ENCODE assay signal across 18 cellular contexts in genomic region chr13:32225494-32225931, GRCh38.
A peak's percentile ranks its signal among the peaks of the same experiment; 100 is the strongest.
DNase-seq lines count a peak whose midpoint lies in the region; ATAC-seq, FAIRE-seq and TF ChIP-seq lines count a peak whose summit lies in the region.
"Had no signal": no experiment of that assay in that cellular context is flagged by ENCODE, and none has a peak within 500 bp of the region (broad histone marks: within the 10 kb centered on the region; RNA-seq: fewer than 3 reads in every experiment).

No MANE protein-coding gene starts in this region.

- H3K36me3 ChIP-seq in astrocyte (ENCODE audit: insufficient read depth, low read length) (no peaks in the 10 kb centered on the region), hepatocyte (replicated peaks; ENCODE audit: insufficient read depth, low read depth) (no peaks in the 10 kb centered on the region), sigmoid colon (peaks cover 0 to 28% (median 7%) of the 10 kb centered on the region in 4 donors), gastrocnemius medialis (peaks cover 0 to 51% of the 10 kb centered on the region in 2 donors)
- H3K36me3 ChIP-seq: HAP-1 had no signal

- H3K4me2 ChIP-seq in astrocyte (ENCODE audit: low read length) (peak overlapping the region; percentile 43), hepatocyte (peak overlapping the region; percentile 48)

- H3K9ac ChIP-seq in astrocyte (ENCODE audit: low read length): no peak overlapping the region

- H3K79me2 ChIP-seq in astrocyte (ENCODE audit: insufficient read depth, low read length) (no peaks in the 10 kb centered on the region), hepatocyte (no peaks in the 10 kb centered on the region)

- TF ChIP-seq POLR2A in sigmoid colon (IDR thresholded peaks at IDR 0.05): no peak
- TF ChIP-seq POLR2A in gastrocnemius medialis (IDR thresholded peaks at IDR 0.05): no peak

- H4K20me1 ChIP-seq in astrocyte (ENCODE audit: insufficient read depth, low read length): no peaks in the 10 kb centered on the region
- no peaks in the 10 kb centered on the region for H4K20me1 ChIP-seq in hepatocyte (ENCODE audit: insufficient read depth, poor library complexity, severe bottlenecking)

- H3K4me1 ChIP-seq in astrocyte (ENCODE audit: insufficient read depth, low read length) (peaks cover 14% of the 10 kb centered on the region), hepatocyte (ENCODE audit: insufficient read depth) (peaks cover 15% of the 10 kb centered on the region), sigmoid colon (peaks cover 0 to 29% (median 20%) of the 10 kb centered on the region in 4 donors), gastrocnemius medialis (no peaks in the 10 kb centered on the region)

- H3K9me3 ChIP-seq in astrocyte (ENCODE audit: insufficient read depth, low read depth, low read length) (no peaks in the 10 kb centered on the region), hepatocyte (ENCODE audit: low read depth) (no peaks in the 10 kb centered on the region), sigmoid colon (no peaks in the 10 kb centered on the region), gastrocnemius medialis (no peaks in the 10 kb centered on the region)
- H3K9me3 ChIP-seq: HAP-1 had no signal

- no peaks in the 10 kb centered on the region for H3K9me2 ChIP-seq in hepatocyte (replicated peaks; ENCODE audit: insufficient read depth)

- no peak overlapping the region for H2AFZ ChIP-seq in astrocyte (ENCODE audit: low read depth, low read length)
- no peak overlapping the region for H2AFZ ChIP-seq in hepatocyte

- intact Hi-C loops in sigmoid colon (cut with DNase I) (no loop called here), gastrocnemius medialis (cut with DNase I; ENCODE audit: low total_unique reads) (no loop called here)

- peak overlapping the region; percentile 14 for H3K27ac Mint-ChIP-seq in astrocyte (ENCODE audit: unreplicated experiment)
- H3K27ac Mint-ChIP-seq: activated B cell treated with CpG ODN at 0.5 μM for 24 hours; activated naive CD8-positive, alpha-beta T cell treated with anti-CD3 and anti-CD28 coated beads for 36 hours had no signal

- 20% methylated on average over 5 of the region's 5 CpGs for WGBS in hepatocyte (ENCODE audit: low lambda C conversion rate, missing lambda C conversion rate)
- 72 to 79% methylated on average over 5 of the region's 5 CpGs for WGBS in sigmoid colon, 2 donors

- no peak for FAIRE-seq in astrocyte (lab: Jason Lieb, UNC)
- FAIRE-seq: colon had no signal

- peaks cover 5% of the 10 kb centered on the region for H3K36me3 Mint-ChIP-seq in astrocyte (ENCODE audit: low read depth, unreplicated experiment)
- H3K36me3 Mint-ChIP-seq: activated naive CD8-positive, alpha-beta T cell treated with anti-CD3 and anti-CD28 coated beads for 36 hours; naive thymus-derived CD8-positive, alpha-beta T cell had no signal

- H3K9me3 Mint-ChIP-seq in astrocyte (ENCODE audit: unreplicated experiment): no peaks in the 10 kb centered on the region
- H3K9me3 Mint-ChIP-seq: activated B cell treated with CpG ODN at 0.5 μM for 24 hours; activated naive CD8-positive, alpha-beta T cell treated with anti-CD3 and anti-CD28 coated beads for 36 hours; CD4-positive, alpha-beta memory T cell; naive thymus-derived CD8-positive, alpha-beta T cell had no signal

- H3K4me3 ChIP-seq in astrocyte (ENCODE audit: insufficient read depth, low read depth, low read length) (no peak overlapping the region), hepatocyte (no peak overlapping the region), sigmoid colon (no peak overlapping the region), gastrocnemius medialis (no peak overlapping the region)
- H3K4me3 ChIP-seq: HAP-1, skin epidermis had no signal

- H3K27me3 ChIP-seq in astrocyte (ENCODE audit: insufficient read depth, low read length): no peaks in the 10 kb centered on the region
- no peaks in the 10 kb centered on the region for H3K27me3 ChIP-seq in hepatocyte
- H3K27me3 ChIP-seq in sigmoid colon: no peaks in the 10 kb centered on the region
- H3K27me3 ChIP-seq in gastrocnemius medialis: no peaks in the 10 kb centered on the region

- DNase-seq in GM03348 (ENCODE audit: low spot score) (peak; percentile 48), astrocyte (ENCODE audit: low read depth) (peak; percentile 90), hepatocyte (ENCODE audit: low spot score) (no peak), sigmoid colon (no peak), gastrocnemius medialis (no peak), NAMALWA (ENCODE audit: low spot score) (no peak)
- DNase-seq: activated B cell treated with CpG ODN at 0.5 μM for 24 hours; activated CD8-positive, alpha-beta memory T cell treated with anti-CD3 and anti-CD28 coated beads, Interleukin-2, amount 50 U/mL, for 4 hours; activated naive CD8-positive, alpha-beta T cell treated with anti-CD3 and anti-CD28 coated beads for 36 hours; CD4-positive, alpha-beta memory T cell; GF-D8; naive thymus-derived CD8-positive, alpha-beta T cell; NCI-H2171 had no signal

- TF ChIP-seq CTCF in astrocyte (IDR thresholded peaks at IDR 0.05; ENCODE audit: insufficient read depth, low read depth, low read length): no peak
- TF ChIP-seq CTCF in hepatocyte (IDR thresholded peaks at IDR 0.05; ENCODE audit: poor library complexity): no peak
- no peak for TF ChIP-seq CTCF in sigmoid colon (IDR thresholded peaks at IDR 0.05)
- TF ChIP-seq CTCF in gastrocnemius medialis (IDR thresholded peaks at IDR 0.05 in 4 of 5, conservative IDR thresholded peaks at IDR 0.05 in 1 of 5): no peak

- no peak overlapping the region for H3K4me3 Mint-ChIP-seq in astrocyte (ENCODE audit: unreplicated experiment)
- H3K4me3 Mint-ChIP-seq: activated B cell treated with CpG ODN at 0.5 μM for 24 hours; activated naive CD8-positive, alpha-beta T cell treated with anti-CD3 and anti-CD28 coated beads for 36 hours; CD4-positive, alpha-beta memory T cell; naive thymus-derived CD8-positive, alpha-beta T cell had no signal

- ATAC-seq in esophagus mucosa: no peak
- ATAC-seq in HG03469 (IDR thresholded peaks at IDR 0.05; ENCODE audit: unreplicated experiment): no peak
- no peak for ATAC-seq in gastrocnemius medialis
- ATAC-seq: naive thymus-derived CD8-positive, alpha-beta T cell had no signal

- peaks cover 12% of the 10 kb centered on the region for H3K4me1 Mint-ChIP-seq in astrocyte (ENCODE audit: low read depth, unreplicated experiment)
- H3K4me1 Mint-ChIP-seq: activated B cell treated with CpG ODN at 0.5 μM for 24 hours; activated naive CD8-positive, alpha-beta T cell treated with anti-CD3 and anti-CD28 coated beads for 36 hours; CD4-positive, alpha-beta memory T cell; naive thymus-derived CD8-positive, alpha-beta T cell had no signal

- no peaks in the 10 kb centered on the region for H3K27me3 Mint-ChIP-seq in astrocyte (ENCODE audit: low read depth, unreplicated experiment)
- H3K27me3 Mint-ChIP-seq: activated B cell treated with CpG ODN at 0.5 μM for 24 hours; activated naive CD8-positive, alpha-beta T cell treated with anti-CD3 and anti-CD28 coated beads for 36 hours; CD4-positive, alpha-beta memory T cell had no signal

- in situ Hi-C loops in gastrocnemius medialis (cut with MboI; ENCODE audit: low sequenced_read_pairs in 4 of 4): no loop called here

- no peak for TF ChIP-seq EP300 in sigmoid colon (IDR thresholded peaks at IDR 0.05)

- peak overlapping the region; percentile 48 for H3K27ac ChIP-seq in astrocyte (ENCODE audit: low read depth, low read length)
- peak overlapping the region; percentile 67 for H3K27ac ChIP-seq in hepatocyte
- peak overlapping the region; percentile 35 to 63 (median 58) for H3K27ac ChIP-seq in sigmoid colon
- H3K27ac ChIP-seq in gastrocnemius medialis: no peak overlapping the region
- H3K27ac ChIP-seq: skin epidermis had no signal

Comparison
In these comparisons a context has a peak if more than half of its experiments do, and no peak if none do; other contexts are left out.
1. DNase-seq: peak in GM03348 (single experiment) and astrocyte (single experiment); none in hepatocyte (single experiment), sigmoid colon (single experiment), gastrocnemius medialis (0 of 2) and NAMALWA (single experiment).
2. H3K27ac ChIP-seq: peak in astrocyte (single experiment), hepatocyte (single experiment) and sigmoid colon (4 of 4); none in gastrocnemius medialis (0 of 4).